6 cellular contexts compared by ENCODE assay signal in the genomic region with DNA sequence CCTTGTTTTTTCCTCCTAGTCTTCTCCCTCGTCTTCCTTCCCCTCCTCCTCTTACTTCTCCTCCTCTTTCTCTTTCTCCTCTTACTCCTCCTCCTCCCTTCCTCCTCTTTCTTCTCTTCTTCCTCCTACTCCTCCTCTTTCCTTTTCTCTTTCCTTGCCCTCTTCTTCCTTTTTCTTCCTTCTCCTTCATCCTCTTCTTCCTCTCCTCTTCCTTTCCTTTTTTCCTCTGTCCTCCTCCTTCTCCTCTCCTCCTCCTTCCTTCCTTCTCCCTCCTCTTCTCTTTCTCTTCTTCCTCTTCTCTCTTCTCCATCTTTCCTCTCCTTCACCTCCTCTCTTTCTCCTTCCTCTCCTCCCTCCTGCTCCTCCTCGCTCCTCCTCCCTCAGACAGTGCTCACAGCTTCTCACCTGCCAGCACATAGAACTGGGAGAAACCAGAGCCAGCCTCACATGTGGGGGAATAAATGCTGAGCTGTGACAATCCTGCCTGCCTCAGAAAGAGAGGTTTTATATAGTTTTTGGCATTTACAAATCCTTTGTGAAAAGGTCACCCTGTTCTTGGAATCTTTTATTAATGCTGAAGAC.
"Had no signal": no experiment of that assay in that cellular context is flagged by ENCODE, and none has a peak within 500 bp of the region (broad histone marks: within the 10 kb centered on the region; RNA-seq: fewer than 3 reads in every experiment).

No MANE protein-coding gene starts in this region.

- H3K27ac Mint-ChIP-seq: GM23338 had no signal

- H3K4me2 ChIP-seq: GM23338, KMS-11 had no signal

- H3K9me3 ChIP-seq: HAP-1 had no signal

- H3K4me3 Mint-ChIP-seq: GM23338 had no signal

- H3K36me3 ChIP-seq: HAP-1 had no signal

- H3K4me1 Mint-ChIP-seq: GM23338 had no signal

- H3K9ac ChIP-seq: KMS-11 had no signal

- DNase-seq: IMR-90 had no signal

- H3K4me3 ChIP-seq: GM23338, HAP-1 had no signal

- H3K27ac ChIP-seq: KMS-11 had no signal

- H3K9me3 Mint-ChIP-seq: GM23338 had no signal

- H2AFZ ChIP-seq: GM23338 had no signal

- H3K4me1 ChIP-seq: HAP-1 had no signal

- FAIRE-seq: H1, HTR-8/SVneo had no signal
